ENCODE assay signal across 1 cellular context in the genomic region with DNA sequence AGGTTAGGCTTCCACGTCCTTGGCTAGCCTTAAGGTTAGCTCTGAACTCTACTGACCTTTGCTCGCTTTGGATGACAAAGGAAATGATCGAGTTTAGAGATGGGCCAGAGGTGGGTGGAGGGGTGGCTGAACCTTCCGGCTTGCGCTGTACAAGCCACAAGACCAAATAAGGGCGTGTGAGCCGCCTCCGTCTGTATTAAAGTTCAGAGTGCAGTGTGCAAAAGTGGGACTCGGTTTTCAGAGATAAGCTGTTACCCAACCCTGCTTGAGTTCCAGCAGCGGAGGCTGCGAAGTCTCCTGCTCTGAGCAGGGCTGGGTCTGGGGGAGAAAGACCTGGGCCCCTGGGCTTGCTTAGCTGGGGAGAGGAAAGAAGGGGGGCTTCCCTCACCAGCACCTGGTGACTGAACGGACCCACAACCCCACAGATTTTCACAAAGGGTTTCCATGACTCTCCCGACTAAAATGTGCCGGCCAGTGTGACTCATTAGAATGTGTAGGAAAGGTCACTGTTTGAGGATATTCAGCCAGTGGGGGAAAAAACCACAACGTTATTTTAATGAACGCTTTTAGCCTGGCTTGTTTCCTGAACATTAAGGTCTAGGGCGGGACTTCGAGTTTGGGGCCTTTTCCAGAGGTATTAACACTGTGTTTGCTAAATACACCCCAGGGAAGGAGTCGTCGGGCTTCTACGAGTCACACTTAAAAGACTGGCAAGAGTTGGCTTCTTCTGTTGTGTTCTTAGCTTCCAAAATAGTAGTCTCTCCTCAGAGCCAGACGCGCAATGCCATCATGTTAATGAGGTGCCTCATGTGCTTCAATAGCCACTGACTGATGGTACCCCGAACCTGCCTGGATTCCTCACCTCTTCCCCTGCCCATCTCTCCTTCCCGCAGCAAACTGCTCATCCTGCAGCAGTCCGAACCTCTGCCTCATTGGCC.
TF ChIP-seq lines count a peak whose summit lies in the region.

No MANE protein-coding gene starts in this region.

TF ChIP-seq in HepG2, 621 proteins besides CTCF, POLR2A, EP300 and RAD21 (continued from another document and continues in another):
- no peak for TF ChIP-seq REST (IDR thresholded peaks at IDR 0.05; ENCODE audit: borderline replicate concordance in 1 of 2, low read depth in 1 of 2, low read length in 2 of 2)
- peak; percentile 92 for TF ChIP-seq ZNF792 (CRISPR knock-in tag; IDR thresholded peaks at IDR 0.05)
- peak; percentile 89 for TF ChIP-seq ZMYM2 (CRISPR knock-in tag; IDR thresholded peaks at IDR 0.05)
- peak; percentile 95 for TF ChIP-seq SOX5 (CRISPR knock-in tag; IDR thresholded peaks at IDR 0.05; ENCODE audit: borderline replicate concordance)
- TF ChIP-seq ZNF317 (CRISPR knock-in tag; IDR thresholded peaks at IDR 0.05), result peak; percentile 63; the same call in 1 of the 2 replicates
- peak; percentile 91 for TF ChIP-seq KDM3A (CRISPR knock-in tag; IDR thresholded peaks at IDR 0.05; ENCODE audit: low read depth)
- 0 out of 2 replicates have a peak, but pooled peaks have one; percentile 32 for TF ChIP-seq ZNF616 (CRISPR knock-in tag; IDR thresholded peaks at IDR 0.05; ENCODE audit: low read depth)
- TF ChIP-seq NR2F6 (IDR thresholded peaks at IDR 0.05), result peak; percentile 84
- peak; percentile 96 for TF ChIP-seq NR2F6 (CRISPR knock-in tag; IDR thresholded peaks at IDR 0.05)
- peak; percentile 70; the same call in 1 of the 2 replicates for TF ChIP-seq ZNF460 (CRISPR knock-in tag; IDR thresholded peaks at IDR 0.05; ENCODE audit: borderline replicate concordance)
- TF ChIP-seq MTF1 (CRISPR knock-in tag; IDR thresholded peaks at IDR 0.05), result peak; percentile 100
- TF ChIP-seq JDP2 (CRISPR knock-in tag; IDR thresholded peaks at IDR 0.05; ENCODE audit: borderline replicate concordance), result no peak
- TF ChIP-seq MLLT10 (CRISPR knock-in tag; IDR thresholded peaks at IDR 0.05), result no peak
- no peak for TF ChIP-seq USF2 (IDR thresholded peaks at IDR 0.05; ENCODE audit: low read depth, low read length)
- TF ChIP-seq USF2 (CRISPR knock-in tag; IDR thresholded peaks at IDR 0.05; ENCODE audit: borderline replicate concordance), result peak; percentile 96; the same call in 1 of the 2 replicates
- TF ChIP-seq HIVEP1 (CRISPR knock-in tag; IDR thresholded peaks at IDR 0.05), result peak; percentile 66; the same call in 1 of the 2 replicates
- TF ChIP-seq SIN3B (IDR thresholded peaks at IDR 0.05; ENCODE audit: low read length), result peak; percentile 63; the same call in 1 of the 2 replicates
- peak; percentile 97 for TF ChIP-seq ZSCAN29 (CRISPR knock-in tag; conservative IDR thresholded peaks at IDR 0.05)
- peak; percentile 67; the same call in 1 of the 2 replicates for TF ChIP-seq ZSCAN25 (CRISPR knock-in tag; IDR thresholded peaks at IDR 0.05)
- no peak for TF ChIP-seq ZNF850 (CRISPR knock-in tag; conservative IDR thresholded peaks at IDR 0.05)
- peak; percentile 96 for TF ChIP-seq RARA (CRISPR knock-in tag; IDR thresholded peaks at IDR 0.05)
- TF ChIP-seq ZNF788 (CRISPR knock-in tag; IDR thresholded peaks at IDR 0.05; ENCODE audit: borderline replicate concordance), result peak; percentile 94; the same call in 1 of the 2 replicates
- peak; percentile 76; the same call in 1 of the 2 replicates for TF ChIP-seq ZNF598 (CRISPR knock-in tag; IDR thresholded peaks at IDR 0.05; ENCODE audit: borderline replicate concordance)
- peak; percentile 44; the same call in 1 of the 2 replicates for TF ChIP-seq ZNF124 (CRISPR knock-in tag; IDR thresholded peaks at IDR 0.05)
- no peak for TF ChIP-seq ELK4 (CRISPR knock-in tag; IDR thresholded peaks at IDR 0.05; ENCODE audit: borderline replicate concordance)
- TF ChIP-seq FOXJ3 (CRISPR knock-in tag; IDR thresholded peaks at IDR 0.05; ENCODE audit: borderline replicate concordance), result peak; percentile 65; the same call in 1 of the 2 replicates
- peak; percentile 81 for TF ChIP-seq RERE (CRISPR knock-in tag; IDR thresholded peaks at IDR 0.05; ENCODE audit: low read depth)
- TF ChIP-seq, protein P1, sequence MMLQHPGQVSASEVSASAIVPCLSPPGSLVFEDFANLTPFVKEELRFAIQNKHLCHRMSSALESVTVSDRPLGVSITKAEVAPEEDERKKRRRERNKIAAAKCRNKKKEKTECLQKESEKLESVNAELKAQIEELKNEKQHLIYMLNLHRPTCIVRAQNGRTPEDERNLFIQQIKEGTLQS (CRISPR knock-in tag; IDR thresholded peaks at IDR 0.05), result peak; percentile 39; the same call in 1 of the 2 replicates
- peak; percentile 50; the same call in 1 of the 2 replicates for TF ChIP-seq TCF7 (IDR thresholded peaks at IDR 0.05; ENCODE audit: low read depth)
- peak; percentile 68; the same call in 1 of the 2 replicates for TF ChIP-seq ZNF605 (CRISPR knock-in tag; IDR thresholded peaks at IDR 0.05)
- 0 out of 2 replicates have a peak, but pooled peaks have one; percentile 48 for TF ChIP-seq ZNF414 (CRISPR knock-in tag; IDR thresholded peaks at IDR 0.05)
- no peak for TF ChIP-seq ZBTB1 (CRISPR knock-in tag; IDR thresholded peaks at IDR 0.05; ENCODE audit: borderline replicate concordance)
- TF ChIP-seq ESRRA (CRISPR knock-in tag; IDR thresholded peaks at IDR 0.05; ENCODE audit: low read depth), result peak; percentile 99
- peak; percentile 58; the same call in 1 of the 2 replicates for TF ChIP-seq RELA (CRISPR knock-in tag; IDR thresholded peaks at IDR 0.05)
- peak; percentile 72 for TF ChIP-seq BORCS8-MEF2B (CRISPR knock-in tag; IDR thresholded peaks at IDR 0.05)
- TF ChIP-seq, protein P2, sequence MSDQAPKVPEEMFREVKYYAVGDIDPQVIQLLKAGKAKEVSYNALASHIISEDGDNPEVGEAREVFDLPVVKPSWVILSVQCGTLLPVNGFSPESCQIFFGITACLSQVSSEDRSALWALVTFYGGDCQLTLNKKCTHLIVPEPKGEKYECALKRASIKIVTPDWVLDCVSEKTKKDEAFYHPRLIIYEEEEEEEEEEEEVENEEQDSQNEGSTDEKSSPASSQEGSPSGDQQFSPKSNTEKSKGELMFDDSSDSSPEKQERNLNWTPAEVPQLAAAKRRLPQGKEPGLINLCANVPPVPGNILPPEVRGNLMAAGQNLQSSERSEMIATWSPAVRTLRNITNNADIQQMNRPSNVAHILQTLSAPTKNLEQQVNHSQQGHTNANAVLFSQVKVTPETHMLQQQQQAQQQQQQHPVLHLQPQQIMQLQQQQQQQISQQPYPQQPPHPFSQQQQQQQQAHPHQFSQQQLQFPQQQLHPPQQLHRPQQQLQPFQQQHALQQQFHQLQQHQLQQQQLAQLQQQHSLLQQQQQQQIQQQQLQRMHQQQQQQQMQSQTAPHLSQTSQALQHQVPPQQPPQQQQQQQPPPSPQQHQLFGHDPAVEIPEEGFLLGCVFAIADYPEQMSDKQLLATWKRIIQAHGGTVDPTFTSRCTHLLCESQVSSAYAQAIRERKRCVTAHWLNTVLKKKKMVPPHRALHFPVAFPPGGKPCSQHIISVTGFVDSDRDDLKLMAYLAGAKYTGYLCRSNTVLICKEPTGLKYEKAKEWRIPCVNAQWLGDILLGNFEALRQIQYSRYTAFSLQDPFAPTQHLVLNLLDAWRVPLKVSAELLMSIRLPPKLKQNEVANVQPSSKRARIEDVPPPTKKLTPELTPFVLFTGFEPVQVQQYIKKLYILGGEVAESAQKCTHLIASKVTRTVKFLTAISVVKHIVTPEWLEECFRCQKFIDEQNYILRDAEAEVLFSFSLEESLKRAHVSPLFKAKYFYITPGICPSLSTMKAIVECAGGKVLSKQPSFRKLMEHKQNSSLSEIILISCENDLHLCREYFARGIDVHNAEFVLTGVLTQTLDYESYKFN (CRISPR knock-in tag; conservative IDR thresholded peaks at IDR 0.05), result peak; percentile 99
- TF ChIP-seq IRF2 (CRISPR knock-in tag; IDR thresholded peaks at IDR 0.05), result peak; percentile 82; the same call in 1 of the 2 replicates
- peak; percentile 90 for TF ChIP-seq MIXL1 (CRISPR knock-in tag; IDR thresholded peaks at IDR 0.05)
